15 cellular contexts compared by ENCODE assay signal in genomic region chr11:65851811-65852507, GRCh38. TPM values are rescaled to one million over a fixed set of nuclear protein-coding genes. Genes with fewer than 3 reads are reported as not detected.
DNase-seq lines count a peak whose midpoint lies in the region; ATAC-seq and TF ChIP-seq lines count a peak whose summit lies in the region.
"Had no signal": no experiment of that assay in that cellular context is flagged by ENCODE, and none has a peak within 500 bp of the region (broad histone marks: within the 10 kb centered on the region; RNA-seq: fewer than 3 reads in every experiment).

No MANE protein-coding gene starts in this region.

- no peaks in the 10 kb centered on the region for H3K27me3 Mint-ChIP-seq in activated T-helper 17 cell treated with anti-CD3 and anti-CD28 coated beads, Interleukin-2, amount 50 U/mL, for 72 hours
- H3K27me3 Mint-ChIP-seq: effector memory CD8-positive, alpha-beta T cell had no signal

- peak; percentile 5 for ATAC-seq in activated T-helper 17 cell treated with anti-CD3 and anti-CD28 coated beads, Interleukin-2, amount 50 U/mL, for 72 hours (replicated peaks)

- no peaks in the 10 kb centered on the region for H3K9me3 Mint-ChIP-seq in activated T-helper 17 cell treated with anti-CD3 and anti-CD28 coated beads, Interleukin-2, amount 50 U/mL, for 72 hours
- H3K9me3 Mint-ChIP-seq: effector memory CD8-positive, alpha-beta T cell had no signal

- peaks cover 54% of the 10 kb centered on the region for H3K36me3 Mint-ChIP-seq in activated T-helper 17 cell treated with anti-CD3 and anti-CD28 coated beads, Interleukin-2, amount 50 U/mL, for 72 hours (ENCODE audit: low read depth)

- peak overlapping the region; percentile 29 for H3K27ac Mint-ChIP-seq in activated T-helper 17 cell treated with anti-CD3 and anti-CD28 coated beads, Interleukin-2, amount 50 U/mL, for 72 hours

- H3K4me3 Mint-ChIP-seq in activated T-helper 17 cell treated with anti-CD3 and anti-CD28 coated beads, Interleukin-2, amount 50 U/mL, for 72 hours, result no peak overlapping the region
- H3K4me3 Mint-ChIP-seq: effector memory CD8-positive, alpha-beta T cell had no signal

- H3K36me3 ChIP-seq in H7 (replicated peaks; ENCODE audit: control insufficient read depth, insufficient read depth, low read length), result peaks cover 38% of the 10 kb centered on the region
- H3K36me3 ChIP-seq in mucosa of rectum (ENCODE audit: control insufficient read depth in 2 of 2, insufficient read depth in 2 of 2, low read length in 2 of 2), result peaks cover 45 to 61% of the 10 kb centered on the region in 2 donors
- H3K36me3 ChIP-seq in brain microvascular endothelial cell (replicated peaks), result peaks cover 61% of the 10 kb centered on the region
- H3K36me3 ChIP-seq: ovary had no signal

- H3K4me1 ChIP-seq in mucosa of rectum (ENCODE audit: control insufficient read depth in 2 of 2, insufficient read depth in 2 of 2, low read length in 2 of 2), result peaks cover 51 to 52% of the 10 kb centered on the region in 2 donors

- TF ChIP-seq CTCF in brain microvascular endothelial cell (IDR thresholded peaks at IDR 0.05; ENCODE audit: low read depth, low read length, missing control alignments), result no peak

- peak overlapping the region in 1 of 2 donors; percentile 46 for H3K9ac ChIP-seq in mucosa of rectum (ENCODE audit: low read depth in 1 of 2, low read length in 2 of 2)

- H3K9me3 ChIP-seq in mucosa of rectum (ENCODE audit: control insufficient read depth in 2 of 2, low read length in 2 of 2), result no peaks in the 10 kb centered on the region
- H3K9me3 ChIP-seq: ovary had no signal

- H3K27me3 ChIP-seq in H7 (ENCODE audit: control insufficient read depth, insufficient read depth, low read length) (no peaks in the 10 kb centered on the region; the same call in 1 of the 2 replicates), mucosa of rectum (ENCODE audit: control insufficient read depth in 2 of 2, insufficient read depth in 2 of 2, low read length in 2 of 2) (no peaks in the 10 kb centered on the region), brain microvascular endothelial cell (replicated peaks) (no peaks in the 10 kb centered on the region)
- H3K27me3 ChIP-seq: heart left ventricle, ovary had no signal

- DNase-seq in EL (peak; percentile 31), H7 (peak; percentile 44), brain microvascular endothelial cell (no peak), GDM1 (lab: John Stamatoyannopoulos, UW) (no peak), NCI-H1105 treated with DMSO at 0.1 percent for 48 hours (lab: John Stamatoyannopoulos, UW) (no peak), superior temporal gyrus (ENCODE audit: extremely low spot score) (no peak)
- DNase-seq: activated CD4-positive, alpha-beta T cell treated with anti-CD3 and anti-CD28 coated beads, Interleukin-2, amount 50 U/mL, for 1 hour; effector memory CD8-positive, alpha-beta T cell; NCI-H774; stimulated activated naive CD4-positive, alpha-beta T cell had no signal

- H3K27ac ChIP-seq in mucosa of rectum (ENCODE audit: low read depth in 2 of 2, low read length in 2 of 2), result peak overlapping the region; percentile 23 to 88
- no peak overlapping the region for H3K27ac ChIP-seq in brain microvascular endothelial cell
- H3K27ac ChIP-seq: heart left ventricle, ovary had no signal

- H3K4me3 ChIP-seq in H7 (ENCODE audit: insufficient read depth, low read depth, low read length), result no peak overlapping the region
- no peak overlapping the region for H3K4me3 ChIP-seq in mucosa of rectum (ENCODE audit: low read length in 2 of 2)
- no peak overlapping the region for H3K4me3 ChIP-seq in brain microvascular endothelial cell (ENCODE audit: low read depth, low read length)
- H3K4me3 ChIP-seq: heart left ventricle, lung, ovary had no signal

- in situ Hi-C loops in brain microvascular endothelial cell (cut with HindIII; ENCODE audit: low pct_ligation_motif_present, low sequenced_read_pairs), result no loop called here

- H3K4me1 Mint-ChIP-seq in activated T-helper 17 cell treated with anti-CD3 and anti-CD28 coated beads, Interleukin-2, amount 50 U/mL, for 72 hours, result peaks cover 19% of the 10 kb centered on the region

RNA-seq across cellular contexts. Expression of gene CFL1, which starts 6.0 kb away (rescaled TPM):
- total RNA-seq in H7 (2014; rRNA removed; shearing (Covaris generic)), result 916 and 1,083 TPM in 2 replicates
- 1,000 to 10,000 TPM in 1 of 2 donors, 100 to 1,000 TPM in 1; 682 to 1,566 TPM for total RNA-seq in activated T-helper 17 cell treated with anti-CD3 and anti-CD28 coated beads, Interleukin-2, amount 50 U/mL, for 72 hours

RNA-seq across cellular contexts. Expression of gene MUS81, which starts 8.3 kb away (rescaled TPM):
- total RNA-seq in H7 (2014; rRNA removed; shearing (Covaris generic)), result 38.0 and 49.7 TPM in 2 replicates
- total RNA-seq in activated T-helper 17 cell treated with anti-CD3 and anti-CD28 coated beads, Interleukin-2, amount 50 U/mL, for 72 hours, result 10 to 100 TPM; 65.2 to 77.2 TPM

RNA-seq across cellular contexts. Expression of gene SNX32, which starts 18.2 kb away (rescaled TPM):
- total RNA-seq in H7 (2014; rRNA removed; shearing (Covaris generic)), result 0.26 and 0.80 TPM in 2 replicates
- 1 to 10 TPM; 1.6 to 6.6 TPM for total RNA-seq in activated T-helper 17 cell treated with anti-CD3 and anti-CD28 coated beads, Interleukin-2, amount 50 U/mL, for 72 hours

RNA-seq across cellular contexts. Expression of gene EFEMP2, which starts 20.6 kb away (rescaled TPM):
- total RNA-seq in H7 (2014; rRNA removed; shearing (Covaris generic)), result 8.5 and 13.2 TPM in 2 replicates
- total RNA-seq in activated T-helper 17 cell treated with anti-CD3 and anti-CD28 coated beads, Interleukin-2, amount 50 U/mL, for 72 hours, result 10 to 100 TPM; 11.5 to 76.3 TPM

RNA-seq across cellular contexts. Expression of gene CTSW, which starts 27.7 kb away (rescaled TPM):
- not detected in 2 replicates for total RNA-seq in H7 (2014; rRNA removed; shearing (Covaris generic))
- 10 to 100 TPM in 1 of 2 donors, 1 to 10 TPM in 1; 5.4 to 23.6 TPM for total RNA-seq in activated T-helper 17 cell treated with anti-CD3 and anti-CD28 coated beads, Interleukin-2, amount 50 U/mL, for 72 hours

Comparison
In these comparisons a context has a peak if more than half of its experiments do, and no peak if none do; other contexts are left out.
1. DNase-seq: peak in EL (single experiment) and H7 (single experiment); none in brain microvascular endothelial cell (single experiment), GDM1 (single experiment), NCI-H1105 treated with DMSO at 0.1 percent for 48 hours (single experiment) and superior temporal gyrus (single experiment).